In genomic region chr2:71361631-71362030, GRCh38 we compare ENCODE assay signal across 20 cellular contexts. TPM values are rescaled to one million over a fixed set of nuclear protein-coding genes. Genes with fewer than 3 reads are reported as not detected.
A peak's percentile ranks its signal among the peaks of the same experiment; 100 is the strongest.
DNase-seq lines count a peak whose midpoint lies in the region; ATAC-seq, FAIRE-seq and TF ChIP-seq lines count a peak whose summit lies in the region.
"Had no signal": no experiment of that assay in that cellular context is flagged by ENCODE, and none has a peak within 500 bp of the region (broad histone marks: within the 10 kb centered on the region; RNA-seq: fewer than 3 reads in every experiment).

No MANE protein-coding gene starts in this region.

- H2AFZ ChIP-seq in neural progenitor cell (replicated peaks) = no peak overlapping the region
- H2AFZ ChIP-seq in SK-N-SH (ENCODE audit: low read depth) = no peak overlapping the region
- H2AFZ ChIP-seq: PC-9 had no signal

- peaks cover 47% of the 10 kb centered on the region for H3K36me3 Mint-ChIP-seq in neural progenitor cell

- TF ChIP-seq EP300 in SK-N-SH (IDR thresholded peaks at IDR 0.05; ENCODE audit: borderline replicate concordance in 1 of 2, low read depth in 1 of 2, low read length in 1 of 2) = no peak

- peak; percentile 30 for FAIRE-seq in GM12892 (lab: Jason Lieb, UNC)

- no peaks in the 10 kb centered on the region for H3K9me3 Mint-ChIP-seq in neural progenitor cell
- H3K9me3 Mint-ChIP-seq: HFFc6 had no signal

- H3K27ac ChIP-seq in neural progenitor cell (peak overlapping the region; percentile 43), right atrium auricular region (no peak overlapping the region), SK-N-SH (ENCODE audit: low read depth in 2 of 2, low read length in 1 of 2) (no peak overlapping the region)
- H3K27ac ChIP-seq: KMS-11, PC-9, SJSA1 had no signal

- H3K4me3 Mint-ChIP-seq in neural progenitor cell = no peak overlapping the region
- H3K4me3 Mint-ChIP-seq: HFFc6 had no signal

- H3K4me3 ChIP-seq in neural progenitor cell = no peak overlapping the region
- no peak overlapping the region for H3K4me3 ChIP-seq in right atrium auricular region
- no peak overlapping the region for H3K4me3 ChIP-seq in SK-N-SH (ENCODE audit: low read depth in 2 of 2, low read length in 1 of 2)
- H3K4me3 ChIP-seq: PC-9, SJSA1 had no signal

- CTCF ChIA-PET in GM10248 (lab: Yijun Ruan, JAX) (interaction anchor here (1.0 to 1.7 kb wide), 4 partner anchors 9 to 98 kb away, joined by 3 to 12 read pairs (median 4); partner anchors contain the start of gene ZNF638), SK-N-SH (lab: Yijun Ruan, JAX) (no interaction called here)

- POLR2A ChIA-PET in GM10248 (lab: Yijun Ruan, JAX) = no interaction called here
- POLR2A ChIA-PET in SK-N-SH (lab: Yijun Ruan, JAX) = no interaction called here

- peaks cover 41% of the 10 kb centered on the region for H3K36me3 ChIP-seq in neural progenitor cell
- H3K36me3 ChIP-seq in right atrium auricular region = peaks cover 56% of the 10 kb centered on the region
- peaks cover 88 to 93% of the 10 kb centered on the region in 2 experiments for H3K36me3 ChIP-seq in SK-N-SH (replicated peaks in 1 of 2; ENCODE audit: control insufficient read depth in 1 of 2, insufficient read depth in 2 of 2, low read length in 1 of 2)

- H3K4me1 ChIP-seq in neural progenitor cell (no peaks in the 10 kb centered on the region), right atrium auricular region (no peaks in the 10 kb centered on the region), SK-N-SH (ENCODE audit: control insufficient read depth in 1 of 2, insufficient read depth in 2 of 2, low read depth in 1 of 2, low read length in 1 of 2) (no peaks in the 10 kb centered on the region)
- H3K4me1 ChIP-seq: SJSA1 had no signal

- H3K27me3 ChIP-seq in neural progenitor cell (no peaks in the 10 kb centered on the region), right atrium auricular region (no peaks in the 10 kb centered on the region), SK-N-SH (ENCODE audit: insufficient read depth) (no peaks in the 10 kb centered on the region)
- H3K27me3 ChIP-seq: SJSA1 had no signal

- no peak for TF ChIP-seq POLR2A in GM12892 (IDR thresholded peaks at IDR 0.05; ENCODE audit: low read depth, low read length)

- TF ChIP-seq CTCF in GM10248 (IDR thresholded peaks at IDR 0.05; ENCODE audit: control extremely low read depth, extremely low read depth, low read depth, missing control alignments) (no peak), neural progenitor cell (IDR thresholded peaks at IDR 0.05) (no peak), right atrium auricular region (IDR thresholded peaks at IDR 0.05) (no peak), SK-N-SH (IDR thresholded peaks at IDR 0.05) (no peak)

- no peaks in the 10 kb centered on the region for H3K4me1 Mint-ChIP-seq in neural progenitor cell

- no peak overlapping the region for H3K9ac ChIP-seq in neural progenitor cell
- H3K9ac ChIP-seq in SK-N-SH = no peak overlapping the region
- H3K9ac ChIP-seq: KMS-11 had no signal

- ATAC-seq in HG02678 (IDR thresholded peaks at IDR 0.05; ENCODE audit: unreplicated experiment) (peak; percentile 44), GM19035 (IDR thresholded peaks at IDR 0.05; ENCODE audit: unreplicated experiment) (no peak)

- H3K27ac Mint-ChIP-seq in neural progenitor cell = no peak overlapping the region
- H3K27ac Mint-ChIP-seq: HFFc6 had no signal

- H3F3A ChIP-seq in neural progenitor cell (ENCODE audit: low read depth) (no peaks in the 10 kb centered on the region), SK-N-SH (replicated peaks; ENCODE audit: insufficient read depth) (peaks cover 9% of the 10 kb centered on the region)

- H3K4me2 ChIP-seq in neural progenitor cell (no peak overlapping the region), SK-N-SH (no peak overlapping the region)
- H3K4me2 ChIP-seq: KMS-11, PC-9 had no signal

- DNase-seq in GM10248 (ENCODE audit: extremely low spot score) (peak; percentile 6), GM12892 (ENCODE audit: insufficient read length) (no peak), neural progenitor cell (ENCODE audit: low spot score) (no peak), right atrium auricular region (ENCODE audit: low spot score) (no peak), SK-N-SH (no peak)
- DNase-seq: ACHN, C1 segment of cervical spinal cord, DMS79, H7, HFFc6, NCI-H1048, NCI-H1436, NCI-H1930, NCI-H226, NCI-H524, PC-9 had no signal

- H3K79me2 ChIP-seq in neural progenitor cell (ENCODE audit: low read depth) (peaks cover 89% of the 10 kb centered on the region), SK-N-SH (ENCODE audit: insufficient read depth) (peaks cover 80% of the 10 kb centered on the region)

- peaks cover 2% of the 10 kb centered on the region for H3K27me3 Mint-ChIP-seq in neural progenitor cell (ENCODE audit: insufficient read depth, low read depth)

- no peak for TF ChIP-seq RAD21 in SK-N-SH (IDR thresholded peaks at IDR 0.05; ENCODE audit: low read length)

- H4K20me1 ChIP-seq in neural progenitor cell (ENCODE audit: low read depth) = peaks cover 67% of the 10 kb centered on the region
- H4K20me1 ChIP-seq in SK-N-SH (ENCODE audit: insufficient read depth) = peaks cover 50% of the 10 kb centered on the region

- H3K9me3 ChIP-seq in neural progenitor cell (ENCODE audit: low read depth) = no peaks in the 10 kb centered on the region
- no peaks in the 10 kb centered on the region for H3K9me3 ChIP-seq in right atrium auricular region
- no peaks in the 10 kb centered on the region for H3K9me3 ChIP-seq in SK-N-SH
- H3K9me3 ChIP-seq: SJSA1 had no signal

- WGBS in SK-N-SH (ENCODE audit: low lambda C conversion rate) = 96% methylated on average over 3 of the region's 3 CpGs

- no peaks in the 10 kb centered on the region for H3K9me2 ChIP-seq in SK-N-SH

TF ChIP-seq in SK-N-SH, 30 proteins besides CTCF, POLR2A, EP300 and RAD21 (continues in another document):
- no peak for TF ChIP-seq ELF1 (IDR thresholded peaks at IDR 0.05)
- TF ChIP-seq SIN3A (IDR thresholded peaks at IDR 0.05; ENCODE audit: borderline replicate concordance, low read depth, low read length) = no peak
- TF ChIP-seq NFIC (IDR thresholded peaks at IDR 0.05; ENCODE audit: borderline replicate concordance) = no peak
- no peak for TF ChIP-seq GATA2 (CRISPR knock-in tag; IDR thresholded peaks at IDR 0.05)
- no peak for TF ChIP-seq SMC3 (IDR thresholded peaks at IDR 0.05; ENCODE audit: low read depth, low read length)
- TF ChIP-seq, protein P1, sequence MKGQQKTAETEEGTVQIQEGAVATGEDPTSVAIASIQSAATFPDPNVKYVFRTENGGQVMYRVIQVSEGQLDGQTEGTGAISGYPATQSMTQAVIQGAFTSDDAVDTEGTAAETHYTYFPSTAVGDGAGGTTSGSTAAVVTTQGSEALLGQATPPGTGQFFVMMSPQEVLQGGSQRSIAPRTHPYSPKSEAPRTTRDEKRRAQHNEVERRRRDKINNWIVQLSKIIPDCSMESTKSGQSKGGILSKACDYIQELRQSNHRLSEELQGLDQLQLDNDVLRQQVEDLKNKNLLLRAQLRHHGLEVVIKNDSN (IDR thresholded peaks at IDR 0.05; ENCODE audit: borderline replicate concordance, low read depth) = no peak
- no peak for TF ChIP-seq RFX5 (IDR thresholded peaks at IDR 0.05; ENCODE audit: low read length)
- TF ChIP-seq MXI1 (IDR thresholded peaks at IDR 0.05; ENCODE audit: low read depth, low read length) = no peak
- TF ChIP-seq RXRA (IDR thresholded peaks at IDR 0.05; ENCODE audit: borderline replicate concordance, low read depth) = no peak
- TF ChIP-seq CHD2 (IDR thresholded peaks at IDR 0.05; ENCODE audit: low read length, partially characterized antibody) = no peak
- no peak for TF ChIP-seq REST (IDR thresholded peaks at IDR 0.05; ENCODE audit: low read depth, low read length)
- TF ChIP-seq MEF2A (IDR thresholded peaks at IDR 0.05; ENCODE audit: borderline replicate concordance, low read depth) = no peak
- no peak for TF ChIP-seq GABPA (IDR thresholded peaks at IDR 0.05; ENCODE audit: low read depth)

RNA-seq across cellular contexts. Expression of gene ZNF638, which starts 30.0 kb away (rescaled TPM):
- polyA plus RNA-seq in GM12892 (2012; ENCODE audit: missing spikeins) = 81.9 TPM
- total RNA-seq in neural progenitor cell (ENCODE audit: low replicate concordance) (301 and 362 TPM in 2 replicates), right atrium auricular region (10 to 100 TPM; 73.9 to 77.9 TPM)
- 28.1 and 32.2 TPM in 2 replicates for polyA plus RNA-seq in SK-N-SH (2012; rRNA removed)
- 29.6 and 32.9 TPM in 2 replicates for polyA plus RNA-seq in SK-N-SH (2012; cell fraction: cytosol; rRNA removed)
- polyA plus RNA-seq in SK-N-SH (2012; cell fraction: nucleus; rRNA removed) = 62.1 and 95.1 TPM in 2 replicates
